1 cellular context compared by ENCODE assay signal in the genomic region with DNA sequence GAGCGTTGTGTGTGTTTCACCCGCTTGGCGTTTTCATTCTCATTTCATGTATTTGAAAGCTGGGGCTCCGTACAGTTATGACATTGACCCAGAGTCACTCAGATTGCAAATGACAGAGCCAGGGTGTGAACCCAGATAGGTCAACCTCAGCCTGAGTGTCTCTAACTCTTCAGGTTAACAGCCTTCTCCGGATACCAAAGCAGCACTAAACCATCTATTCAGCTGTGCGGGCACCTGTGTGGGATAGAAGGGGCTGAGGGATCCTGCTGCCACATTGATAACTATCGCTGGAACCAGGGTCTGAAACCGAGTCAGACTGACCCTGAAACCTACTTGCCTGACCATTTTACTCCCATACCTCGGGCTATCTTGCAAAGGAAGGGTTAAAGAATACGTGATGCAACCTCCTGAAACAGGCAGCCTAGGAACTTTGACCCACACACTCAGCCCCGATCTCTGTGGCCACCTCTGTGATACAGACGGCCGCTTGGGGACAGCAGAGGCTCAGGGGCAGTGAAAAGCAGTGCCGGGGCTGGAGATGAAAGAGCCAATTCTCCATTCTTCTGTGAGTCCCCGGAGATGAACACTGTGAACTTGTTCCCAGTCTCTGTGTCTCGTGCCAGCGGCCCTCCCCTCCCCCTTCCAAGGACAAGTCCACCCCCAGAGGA.
A peak's percentile ranks its signal among the peaks of the same experiment; 100 is the strongest.
TF ChIP-seq lines count a peak whose summit lies in the region.

No MANE protein-coding gene starts in this region.

TF ChIP-seq in HepG2, 621 proteins besides CTCF, POLR2A, EP300 and RAD21 (continued from another document and continues in another):
- TF ChIP-seq, protein P1, sequence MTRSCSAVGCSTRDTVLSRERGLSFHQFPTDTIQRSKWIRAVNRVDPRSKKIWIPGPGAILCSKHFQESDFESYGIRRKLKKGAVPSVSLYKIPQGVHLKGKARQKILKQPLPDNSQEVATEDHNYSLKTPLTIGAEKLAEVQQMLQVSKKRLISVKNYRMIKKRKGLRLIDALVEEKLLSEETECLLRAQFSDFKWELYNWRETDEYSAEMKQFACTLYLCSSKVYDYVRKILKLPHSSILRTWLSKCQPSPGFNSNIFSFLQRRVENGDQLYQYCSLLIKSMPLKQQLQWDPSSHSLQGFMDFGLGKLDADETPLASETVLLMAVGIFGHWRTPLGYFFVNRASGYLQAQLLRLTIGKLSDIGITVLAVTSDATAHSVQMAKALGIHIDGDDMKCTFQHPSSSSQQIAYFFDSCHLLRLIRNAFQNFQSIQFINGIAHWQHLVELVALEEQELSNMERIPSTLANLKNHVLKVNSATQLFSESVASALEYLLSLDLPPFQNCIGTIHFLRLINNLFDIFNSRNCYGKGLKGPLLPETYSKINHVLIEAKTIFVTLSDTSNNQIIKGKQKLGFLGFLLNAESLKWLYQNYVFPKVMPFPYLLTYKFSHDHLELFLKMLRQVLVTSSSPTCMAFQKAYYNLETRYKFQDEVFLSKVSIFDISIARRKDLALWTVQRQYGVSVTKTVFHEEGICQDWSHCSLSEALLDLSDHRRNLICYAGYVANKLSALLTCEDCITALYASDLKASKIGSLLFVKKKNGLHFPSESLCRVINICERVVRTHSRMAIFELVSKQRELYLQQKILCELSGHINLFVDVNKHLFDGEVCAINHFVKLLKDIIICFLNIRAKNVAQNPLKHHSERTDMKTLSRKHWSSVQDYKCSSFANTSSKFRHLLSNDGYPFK (CRISPR knock-in tag; IDR thresholded peaks at IDR 0.05; ENCODE audit: borderline replicate concordance), result peak; percentile 47; the same call in 1 of the 2 replicates
- TF ChIP-seq ZNF839 (CRISPR knock-in tag; IDR thresholded peaks at IDR 0.05; ENCODE audit: borderline replicate concordance), result no peak
- TF ChIP-seq ZNF713 (CRISPR knock-in tag; IDR thresholded peaks at IDR 0.05), result no peak
- TF ChIP-seq GATA4 (IDR thresholded peaks at IDR 0.05; ENCODE audit: borderline replicate concordance, low read depth), result no peak
- TF ChIP-seq ZNF414 (CRISPR knock-in tag; IDR thresholded peaks at IDR 0.05), result peak; percentile 94
- TF ChIP-seq MAFK (conservative IDR thresholded peaks at IDR 0.05 in 1 of 2, IDR thresholded peaks at IDR 0.05 in 1 of 2; ENCODE audit: low read length in 2 of 2), result no peak
- TF ChIP-seq ZSCAN25 (CRISPR knock-in tag; IDR thresholded peaks at IDR 0.05), result peak; percentile 61; the same call in 1 of the 2 replicates
- no peak for TF ChIP-seq ZNF720 (CRISPR knock-in tag; IDR thresholded peaks at IDR 0.05)
- no peak for TF ChIP-seq FOXP1 (IDR thresholded peaks at IDR 0.05)
- TF ChIP-seq FOXP1 (CRISPR knock-in tag; IDR thresholded peaks at IDR 0.05), result peak; percentile 46; the same call in 1 of the 2 replicates
- no peak for TF ChIP-seq RARG (CRISPR knock-in tag; IDR thresholded peaks at IDR 0.05; ENCODE audit: low read depth)
- TF ChIP-seq ZFX (CRISPR knock-in tag; IDR thresholded peaks at IDR 0.05; ENCODE audit: low read depth), result no peak
- no peak for TF ChIP-seq SAFB2 (CRISPR knock-in tag; IDR thresholded peaks at IDR 0.05; ENCODE audit: borderline replicate concordance, low read depth)
- no peak; the same call in 1 of the 2 replicates for TF ChIP-seq ZNF296 (CRISPR knock-in tag; conservative IDR thresholded peaks at IDR 0.05)
- TF ChIP-seq RAD51 (IDR thresholded peaks at IDR 0.05; ENCODE audit: borderline replicate concordance), result no peak
- TF ChIP-seq ELF1 (CRISPR knock-in tag; IDR thresholded peaks at IDR 0.05), result peak; percentile 64
- TF ChIP-seq ZNF251 (CRISPR knock-in tag; IDR thresholded peaks at IDR 0.05), result no peak
- TF ChIP-seq HOXD1 (CRISPR knock-in tag; IDR thresholded peaks at IDR 0.05), result peak; percentile 74
- no peak for TF ChIP-seq HIVEP1 (CRISPR knock-in tag; IDR thresholded peaks at IDR 0.05)
- TF ChIP-seq HOXA9 (CRISPR knock-in tag; IDR thresholded peaks at IDR 0.05; ENCODE audit: borderline replicate concordance), result no peak
- TF ChIP-seq MLLT10 (CRISPR knock-in tag; IDR thresholded peaks at IDR 0.05), result no peak
- no peak for TF ChIP-seq NFIB (CRISPR knock-in tag; IDR thresholded peaks at IDR 0.05; ENCODE audit: borderline replicate concordance)
- TF ChIP-seq ATM (IDR thresholded peaks at IDR 0.05; ENCODE audit: borderline replicate concordance), result no peak
- TF ChIP-seq ZBTB46 (CRISPR knock-in tag; IDR thresholded peaks at IDR 0.05; ENCODE audit: borderline replicate concordance), result no peak
- TF ChIP-seq FOXM1 (CRISPR knock-in tag; IDR thresholded peaks at IDR 0.05), result no peak
- no peak for TF ChIP-seq ZNF775 (CRISPR knock-in tag; IDR thresholded peaks at IDR 0.05; ENCODE audit: borderline replicate concordance)
- TF ChIP-seq, protein P2, sequence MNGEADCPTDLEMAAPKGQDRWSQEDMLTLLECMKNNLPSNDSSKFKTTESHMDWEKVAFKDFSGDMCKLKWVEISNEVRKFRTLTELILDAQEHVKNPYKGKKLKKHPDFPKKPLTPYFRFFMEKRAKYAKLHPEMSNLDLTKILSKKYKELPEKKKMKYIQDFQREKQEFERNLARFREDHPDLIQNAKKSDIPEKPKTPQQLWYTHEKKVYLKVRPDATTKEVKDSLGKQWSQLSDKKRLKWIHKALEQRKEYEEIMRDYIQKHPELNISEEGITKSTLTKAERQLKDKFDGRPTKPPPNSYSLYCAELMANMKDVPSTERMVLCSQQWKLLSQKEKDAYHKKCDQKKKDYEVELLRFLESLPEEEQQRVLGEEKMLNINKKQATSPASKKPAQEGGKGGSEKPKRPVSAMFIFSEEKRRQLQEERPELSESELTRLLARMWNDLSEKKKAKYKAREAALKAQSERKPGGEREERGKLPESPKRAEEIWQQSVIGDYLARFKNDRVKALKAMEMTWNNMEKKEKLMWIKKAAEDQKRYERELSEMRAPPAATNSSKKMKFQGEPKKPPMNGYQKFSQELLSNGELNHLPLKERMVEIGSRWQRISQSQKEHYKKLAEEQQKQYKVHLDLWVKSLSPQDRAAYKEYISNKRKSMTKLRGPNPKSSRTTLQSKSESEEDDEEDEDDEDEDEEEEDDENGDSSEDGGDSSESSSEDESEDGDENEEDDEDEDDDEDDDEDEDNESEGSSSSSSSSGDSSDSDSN (CRISPR knock-in tag; IDR thresholded peaks at IDR 0.05), result peak; percentile 65
- TF ChIP-seq PHF5A (CRISPR knock-in tag; IDR thresholded peaks at IDR 0.05; ENCODE audit: low read depth, unreplicated experiment), result peak; percentile 84
- no peak for TF ChIP-seq TCF12 (IDR thresholded peaks at IDR 0.05)
- no peak for TF ChIP-seq TCF12 (CRISPR knock-in tag; IDR thresholded peaks at IDR 0.05)
- peak; percentile 71; the same call in 1 of the 2 replicates for TF ChIP-seq ARID4A (CRISPR knock-in tag; IDR thresholded peaks at IDR 0.05; ENCODE audit: borderline replicate concordance)
- TF ChIP-seq U2AF1 (optimal IDR thresholded peaks at IDR 0.05; ENCODE audit: low read depth, low read length), result peak; percentile 87
- TF ChIP-seq, protein P3, sequence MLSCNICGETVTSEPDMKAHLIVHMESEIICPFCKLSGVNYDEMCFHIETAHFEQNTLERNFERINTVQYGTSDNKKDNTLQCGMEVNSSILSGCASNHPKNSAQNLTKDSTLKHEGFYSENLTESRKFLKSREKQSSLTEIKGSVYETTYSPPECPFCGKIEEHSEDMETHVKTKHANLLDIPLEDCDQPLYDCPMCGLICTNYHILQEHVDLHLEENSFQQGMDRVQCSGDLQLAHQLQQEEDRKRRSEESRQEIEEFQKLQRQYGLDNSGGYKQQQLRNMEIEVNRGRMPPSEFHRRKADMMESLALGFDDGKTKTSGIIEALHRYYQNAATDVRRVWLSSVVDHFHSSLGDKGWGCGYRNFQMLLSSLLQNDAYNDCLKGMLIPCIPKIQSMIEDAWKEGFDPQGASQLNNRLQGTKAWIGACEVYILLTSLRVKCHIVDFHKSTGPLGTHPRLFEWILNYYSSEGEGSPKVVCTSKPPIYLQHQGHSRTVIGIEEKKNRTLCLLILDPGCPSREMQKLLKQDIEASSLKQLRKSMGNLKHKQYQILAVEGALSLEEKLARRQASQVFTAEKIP (CRISPR knock-in tag; IDR thresholded peaks at IDR 0.05; ENCODE audit: borderline replicate concordance), result no peak
- no peak for TF ChIP-seq E2F2 (CRISPR knock-in tag; IDR thresholded peaks at IDR 0.05; ENCODE audit: borderline replicate concordance)
- TF ChIP-seq ZNF780A (CRISPR knock-in tag; IDR thresholded peaks at IDR 0.05), result peak; percentile 77; the same call in 1 of the 2 replicates
- peak; percentile 70 for TF ChIP-seq SAP130 (CRISPR knock-in tag; IDR thresholded peaks at IDR 0.05; ENCODE audit: low read depth)
- peak; percentile 78; the same call in 1 of the 2 replicates for TF ChIP-seq ZNF747 (CRISPR knock-in tag; IDR thresholded peaks at IDR 0.05; ENCODE audit: borderline replicate concordance)
- TF ChIP-seq NAIF1 (CRISPR knock-in tag; IDR thresholded peaks at IDR 0.05; ENCODE audit: borderline replicate concordance), result no peak
- no peak for TF ChIP-seq ZNF160 (CRISPR knock-in tag; IDR thresholded peaks at IDR 0.05)
- peak; percentile 64 for TF ChIP-seq RARA (CRISPR knock-in tag; IDR thresholded peaks at IDR 0.05)
- TF ChIP-seq ZNF605 (CRISPR knock-in tag; IDR thresholded peaks at IDR 0.05), result peak; percentile 88; the same call in 1 of the 2 replicates
- TF ChIP-seq ZNF614 (CRISPR knock-in tag; IDR thresholded peaks at IDR 0.05; ENCODE audit: borderline replicate concordance), result peak; percentile 97
- peak; percentile 83 to 87; a peak in 3 of 4 replicates for TF ChIP-seq NR2F1 (CRISPR knock-in tag; IDR thresholded peaks at IDR 0.05)
- peak; percentile 23; the same call in 1 of the 2 replicates for TF ChIP-seq TAF1 (CRISPR knock-in tag; IDR thresholded peaks at IDR 0.05)
- TF ChIP-seq, protein P4, sequence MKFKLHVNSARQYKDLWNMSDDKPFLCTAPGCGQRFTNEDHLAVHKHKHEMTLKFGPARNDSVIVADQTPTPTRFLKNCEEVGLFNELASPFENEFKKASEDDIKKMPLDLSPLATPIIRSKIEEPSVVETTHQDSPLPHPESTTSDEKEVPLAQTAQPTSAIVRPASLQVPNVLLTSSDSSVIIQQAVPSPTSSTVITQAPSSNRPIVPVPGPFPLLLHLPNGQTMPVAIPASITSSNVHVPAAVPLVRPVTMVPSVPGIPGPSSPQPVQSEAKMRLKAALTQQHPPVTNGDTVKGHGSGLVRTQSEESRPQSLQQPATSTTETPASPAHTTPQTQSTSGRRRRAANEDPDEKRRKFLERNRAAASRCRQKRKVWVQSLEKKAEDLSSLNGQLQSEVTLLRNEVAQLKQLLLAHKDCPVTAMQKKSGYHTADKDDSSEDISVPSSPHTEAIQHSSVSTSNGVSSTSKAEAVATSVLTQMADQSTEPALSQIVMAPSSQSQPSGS (CRISPR knock-in tag; IDR thresholded peaks at IDR 0.05), result peak; percentile 98
- TF ChIP-seq SMC3 (IDR thresholded peaks at IDR 0.05; ENCODE audit: low read length), result peak; percentile 96
